In the genomic region with DNA sequence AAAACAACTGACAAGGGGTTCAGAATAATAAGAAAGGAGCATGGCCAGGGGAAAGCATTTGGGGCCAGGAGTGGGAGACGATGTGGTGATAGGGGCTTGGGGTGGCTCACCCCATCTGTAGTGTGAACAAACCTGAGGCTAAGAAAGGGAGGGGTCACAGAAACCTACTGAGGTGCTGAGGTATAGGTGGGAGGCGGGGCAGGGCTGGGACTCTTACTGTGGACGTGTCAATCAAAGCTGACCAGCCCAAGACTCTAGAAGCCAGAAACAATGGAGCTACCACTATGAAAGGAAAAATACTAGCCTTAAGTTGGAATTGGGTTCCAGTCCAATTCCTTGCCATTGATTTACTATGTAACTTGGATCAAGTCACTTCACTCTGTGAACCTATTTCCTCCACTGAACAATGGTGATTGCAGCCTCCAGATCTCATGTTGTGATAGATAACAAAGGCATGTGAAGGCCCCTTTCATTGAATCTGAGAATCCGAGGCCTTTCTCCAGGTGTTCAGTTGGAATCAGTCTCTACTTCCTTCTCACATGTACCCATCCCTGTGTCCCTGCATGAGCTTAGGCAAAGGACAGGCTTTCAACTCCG, we compare ENCODE assay signal across 2 cellular contexts.
TF ChIP-seq lines count a peak whose summit lies in the region.

No MANE protein-coding gene starts in this region.

TF ChIP-seq in HCT116, 20 proteins besides CTCF, POLR2A, EP300 and RAD21:
- TF ChIP-seq EZH2 (IDR thresholded peaks at IDR 0.05) (no peak), SP1 (IDR thresholded peaks at IDR 0.05; ENCODE audit: low read depth) (no peak), CEBPB (IDR thresholded peaks at IDR 0.05; ENCODE audit: low read depth) (no peak), EZH2phosphoT487 (IDR thresholded peaks at IDR 0.05; ENCODE audit: borderline replicate concordance) (no peak), EGR1 (IDR thresholded peaks at IDR 0.05; ENCODE audit: low read depth) (no peak), TCF7L2 (IDR thresholded peaks at IDR 0.05; ENCODE audit: borderline replicate concordance, extremely low read depth, insufficient read depth, insufficient read length) (no peak), FOSL1 (IDR thresholded peaks at IDR 0.05; ENCODE audit: low read depth) (no peak)
- TF ChIP-seq, protein P1, sequence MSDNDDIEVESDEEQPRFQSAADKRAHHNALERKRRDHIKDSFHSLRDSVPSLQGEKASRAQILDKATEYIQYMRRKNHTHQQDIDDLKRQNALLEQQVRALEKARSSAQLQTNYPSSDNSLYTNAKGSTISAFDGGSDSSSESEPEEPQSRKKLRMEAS (IDR thresholded peaks at IDR 0.05), result no peak

TF ChIP-seq in H1, 55 proteins besides CTCF, POLR2A, EP300 and RAD21:
- no peak for TF ChIP-seq CHD2 (IDR thresholded peaks at IDR 0.05; ENCODE audit: low read length)
- TF ChIP-seq RXRA (IDR thresholded peaks at IDR 0.05; ENCODE audit: insufficient read depth, low read depth, low read length), result no peak
- TF ChIP-seq, protein P2, sequence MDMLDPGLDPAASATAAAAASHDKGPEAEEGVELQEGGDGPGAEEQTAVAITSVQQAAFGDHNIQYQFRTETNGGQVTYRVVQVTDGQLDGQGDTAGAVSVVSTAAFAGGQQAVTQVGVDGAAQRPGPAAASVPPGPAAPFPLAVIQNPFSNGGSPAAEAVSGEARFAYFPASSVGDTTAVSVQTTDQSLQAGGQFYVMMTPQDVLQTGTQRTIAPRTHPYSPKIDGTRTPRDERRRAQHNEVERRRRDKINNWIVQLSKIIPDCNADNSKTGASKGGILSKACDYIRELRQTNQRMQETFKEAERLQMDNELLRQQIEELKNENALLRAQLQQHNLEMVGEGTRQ (IDR thresholded peaks at IDR 0.05; ENCODE audit: low read length), result no peak
- TF ChIP-seq YY1 (IDR thresholded peaks at IDR 0.05; ENCODE audit: low read depth, low read length), result no peak
- TF ChIP-seq EGR1 (IDR thresholded peaks at IDR 0.05; ENCODE audit: borderline replicate concordance, low read depth, low read length), result no peak
- TF ChIP-seq SP1 (IDR thresholded peaks at IDR 0.05; ENCODE audit: low read depth, low read length), result no peak
- no peak for TF ChIP-seq ZNF274 (IDR thresholded peaks at IDR 0.05; ENCODE audit: borderline replicate concordance, extremely low read depth, low read length)
- no peak for TF ChIP-seq BRCA1 (IDR thresholded peaks at IDR 0.05; ENCODE audit: low read depth, low read length)
- TF ChIP-seq CBX5 (IDR thresholded peaks at IDR 0.05; ENCODE audit: low read depth, low read length), result no peak
- TF ChIP-seq, protein P1 (IDR thresholded peaks at IDR 0.05), result no peak
- TF ChIP-seq SP2 (IDR thresholded peaks at IDR 0.05; ENCODE audit: low read length), result no peak
- TF ChIP-seq GABPA (IDR thresholded peaks at IDR 0.05; ENCODE audit: borderline replicate concordance, insufficient read depth, low read length), result no peak
- TF ChIP-seq ASH2L (IDR thresholded peaks at IDR 0.05; ENCODE audit: low read length), result no peak
- TF ChIP-seq JUN (IDR thresholded peaks at IDR 0.05; ENCODE audit: low read depth, low read length), result no peak
- no peak for TF ChIP-seq SIX5 (IDR thresholded peaks at IDR 0.05; ENCODE audit: low read depth, low read length)
- TF ChIP-seq HDAC2 (IDR thresholded peaks at IDR 0.05; ENCODE audit: borderline replicate concordance in 1 of 2, low read depth in 2 of 2, low read length in 2 of 2), result no peak
- TF ChIP-seq RFX5 (IDR thresholded peaks at IDR 0.05; ENCODE audit: borderline replicate concordance, low read depth, low read length), result no peak
- TF ChIP-seq FOSL1 (IDR thresholded peaks at IDR 0.05; ENCODE audit: insufficient read depth, low read depth, low read length), result no peak
- no peak for TF ChIP-seq RBBP5 (IDR thresholded peaks at IDR 0.05; ENCODE audit: borderline replicate concordance, low read depth, low read length)
- TF ChIP-seq GTF2F1 (IDR thresholded peaks at IDR 0.05; ENCODE audit: borderline replicate concordance, low read depth, low read length), result no peak
